In the genomic region with DNA sequence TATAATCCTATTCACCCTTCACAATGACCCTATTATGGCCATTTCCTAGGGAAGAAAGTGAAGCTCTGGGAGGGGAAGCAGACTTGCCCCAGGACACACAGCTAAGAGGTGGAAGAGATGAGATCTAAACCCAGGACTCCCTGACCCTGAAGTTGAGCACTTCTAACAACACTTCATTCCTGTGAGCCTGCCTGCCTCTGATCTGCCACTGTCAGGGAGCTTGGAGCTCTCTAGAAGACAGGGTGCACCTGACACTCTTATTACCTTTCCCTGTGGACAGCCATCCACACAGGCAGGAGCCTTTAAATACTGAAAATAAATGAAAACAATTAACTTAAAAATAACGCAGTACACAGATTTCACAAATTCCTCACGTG, we compare ENCODE assay signal across 8 cellular contexts. TPM values are rescaled to one million over a fixed set of nuclear protein-coding genes. Genes with fewer than 3 reads are reported as not detected.
DNase-seq lines count a peak whose midpoint lies in the region; ATAC-seq, FAIRE-seq and TF ChIP-seq lines count a peak whose summit lies in the region.

No MANE protein-coding gene starts in this region.

- CTCF ChIA-PET in Panc1 (lab: Charles Lee) = interaction anchor here (0.5 to 0.7 kb wide), 2 partner anchors 16 to 157 kb away, joined by 3 read pairs; no protein-coding TSS in a partner anchor

- no peaks in the 10 kb centered on the region for H3K36me3 ChIP-seq in Panc1 (ENCODE audit: control insufficient read depth, insufficient read depth, low read length)
- peaks cover 0 to 8% of the 10 kb centered on the region in 2 donors for H3K36me3 ChIP-seq in esophagus (ENCODE audit: control insufficient read depth in 2 of 2, insufficient read depth in 2 of 2, low read length in 1 of 2)
- peaks cover 0 to 1% (median 0%) of the 10 kb centered on the region in 3 donors for H3K36me3 ChIP-seq in pancreas

- no peaks in the 10 kb centered on the region for H3K9me3 ChIP-seq in Panc1 (ENCODE audit: control insufficient read depth, insufficient read depth, low read depth, low read length)
- no peaks in the 10 kb centered on the region for H3K9me3 ChIP-seq in esophagus (ENCODE audit: control insufficient read depth in 2 of 2, insufficient read depth in 1 of 2, low read depth in 1 of 2, low read length in 1 of 2)
- no peaks in the 10 kb centered on the region for H3K9me3 ChIP-seq in pancreas

- DNase-seq in Panc1 (ENCODE audit: low read depth, low spot score) = no peak
- DNase-seq in pancreas = no peak
- DNase-seq in SIG-M5 (lab: John Stamatoyannopoulos, UW) = no peak
- DNase-seq in NCI-H1105 treated with DMSO at 0.1 percent for 48 hours (lab: John Stamatoyannopoulos, UW) = no peak
- no peak for DNase-seq in OCI-M2 (lab: John Stamatoyannopoulos, UW; ENCODE audit: unreplicated experiment)

- ATAC-seq in GM18517 (IDR thresholded peaks at IDR 0.05; ENCODE audit: unreplicated experiment) (peak; percentile 8), Panc1 (peak; percentile 26), pancreas (peak in 2 of 4 donors; percentile 6 to 11), GM21515 (IDR thresholded peaks at IDR 0.05; ENCODE audit: unreplicated experiment) (no peak)

- H3K4me1 ChIP-seq in Panc1 (ENCODE audit: control insufficient read depth, insufficient read depth, low read length) (peaks cover 16% of the 10 kb centered on the region), esophagus (ENCODE audit: control insufficient read depth in 2 of 2, insufficient read depth in 2 of 2, low read length in 1 of 2) (peaks cover 5 to 10% of the 10 kb centered on the region in 2 donors), pancreas (peaks cover 18 to 69% (median 42%) of the 10 kb centered on the region in 3 donors)

- no peak for FAIRE-seq in pancreas (lab: Jason Lieb, UNC)

- H3K4me3 ChIP-seq in Panc1 (ENCODE audit: low read depth in 2 of 2, low read length in 2 of 2) = peak overlapping the region; percentile 80 to 96
- peak overlapping the region; percentile 76 to 79 for H3K4me3 ChIP-seq in esophagus (ENCODE audit: low read depth in 1 of 2, low read length in 2 of 2)
- H3K4me3 ChIP-seq in pancreas = peak overlapping the region; percentile 61 to 87 (median 76)

- in situ Hi-C loops in Panc1 (cut with HindIII; ENCODE audit: low pct_unique_long_range_greater_than_20kb, low sequenced_read_pairs) = no loop called here

- no TSS peak for BruUV-seq in Panc1 (replicated peaks; lab: Mats Ljungman, UMichigan)

- WGBS in esophagus, 2 donors = 0% methylated on average over 2 of the region's 2 CpGs
- 0% methylated on average over 2 of the region's 2 CpGs for WGBS in pancreas, 2 donors

- TF ChIP-seq CTCF in Panc1 (IDR thresholded peaks at IDR 0.05) = no peak
- TF ChIP-seq CTCF in pancreas (IDR thresholded peaks at IDR 0.05) = no peak

- H3K27me3 ChIP-seq in Panc1 (ENCODE audit: control insufficient read depth, insufficient read depth, low read length) = no peaks in the 10 kb centered on the region
- no peaks in the 10 kb centered on the region for H3K27me3 ChIP-seq in esophagus (ENCODE audit: control insufficient read depth in 1 of 2, insufficient read depth in 2 of 2, low read length in 2 of 2)
- no peaks in the 10 kb centered on the region for H3K27me3 ChIP-seq in pancreas

- intact Hi-C loops in Panc1 (cut with micrococcal nuclease; ENCODE audit: unreplicated experiment) (no loop called here), pancreas (cut with DNase I) (no loop called here)

- POLR2A ChIA-PET in Panc1 (lab: Charles Lee) = interaction anchor here (1.6 kb wide), 1 partner anchor 13 kb away, joined by 14 read pairs; a partner anchor contains a TSS

- H3K27ac ChIP-seq in Panc1 (ENCODE audit: low read length) (peak overlapping the region; percentile 89), esophagus (ENCODE audit: low read depth in 2 of 2, low read length in 1 of 2) (peak overlapping the region; percentile 69 to 89), pancreas (peak overlapping the region; percentile 56 to 86 (median 82))

RNA-seq across cellular contexts. Expression of a gene that starts 0.6 kb away (rescaled TPM):
- total RNA-seq in Panc1 (2021; ENCODE audit: unreplicated experiment) (40.1 TPM), pancreas (100 to 1,000 TPM in 3 of 6 donors, 10 to 100 TPM in 3; 44.9 to 122 (median 92.1) TPM)
- 31.4 TPM for polyA plus RNA-seq in Panc1 (2012; ENCODE audit: insufficient read length)
- polyA plus RNA-seq in esophagus (10 to 100 TPM; 19.4 to 29.9 TPM), pancreas (100 to 1,000 TPM; 145 to 172 TPM)

RNA-seq across cellular contexts. Expression of a gene that starts 13.1 kb away (rescaled TPM):
- total RNA-seq in Panc1 (2021; ENCODE audit: unreplicated experiment) (10.5 TPM), pancreas (10 to 100 TPM; 11.2 to 21.3 (median 14.4) TPM)
- polyA plus RNA-seq in Panc1 (2012; ENCODE audit: insufficient read length) = 13.4 TPM
- polyA plus RNA-seq in esophagus (1 to 10 TPM; 6.9 to 7.5 TPM), pancreas (10 to 100 TPM; 14.0 to 16.7 TPM)

RNA-seq across cellular contexts. Expression of a gene that starts 52.0 kb away (rescaled TPM):
- total RNA-seq in Panc1 (2021; ENCODE audit: unreplicated experiment) (not detected), pancreas (not detected)
- not detected for polyA plus RNA-seq in Panc1 (2012; ENCODE audit: insufficient read length)
- polyA plus RNA-seq in esophagus (not detected), pancreas (not detected)
